ENCODE assay signal across 10 cellular contexts in genomic region chrY:11334151-11334550, GRCh38.
A peak's percentile ranks its signal among the peaks of the same experiment; 100 is the strongest.
DNase-seq lines count a peak whose midpoint lies in the region; ATAC-seq lines count a peak whose summit lies in the region.
"Had no signal": no experiment of that assay in that cellular context is flagged by ENCODE, and none has a peak within 500 bp of the region (broad histone marks: within the 10 kb centered on the region; RNA-seq: fewer than 3 reads in every experiment).

No MANE protein-coding gene starts in this region.

- H3K9me3 Mint-ChIP-seq in stimulated activated naive CD8-positive, alpha-beta T cell treated with anti-CD3 and anti-CD28 coated beads, Interleukin-15, amount 100 ng/mL, for 72 hours: no peaks in the 10 kb centered on the region

- DNase-seq in stimulated activated naive CD8-positive, alpha-beta T cell treated with anti-CD3 and anti-CD28 coated beads, Interleukin-15, Interleukin-2, amounts not matched to agents 100 U/mL and 50 U/mL, for 24 hours: peak; percentile 3
- DNase-seq in stimulated activated naive CD8-positive, alpha-beta T cell treated with anti-CD3 and anti-CD28 coated beads, Interleukin-15, amount 100 ng/mL, for 72 hours: no peak
- DNase-seq in brain pericyte (ENCODE audit: low read depth, low spot score): peak; percentile 0
- peak; percentile 17 for DNase-seq in left kidney (ENCODE audit: low read depth, low spot score)
- no peak for DNase-seq in NCI-H1694 treated with DMSO at 0.1 percent for 48 hours (lab: John Stamatoyannopoulos, UW)
- no peak for DNase-seq in NCI-H2227 treated with DMSO at 0.1 percent for 48 hours (lab: John Stamatoyannopoulos, UW)
- no peak for DNase-seq in NCI-H2107 (lab: John Stamatoyannopoulos, UW)
- DNase-seq: activated naive CD8-positive, alpha-beta T cell treated with anti-CD3 and anti-CD28 coated beads for 36 hours; NCI-H1436 treated with DMSO at 0.1 percent for 48 hours had no signal

- ATAC-seq in stimulated activated naive CD8-positive, alpha-beta T cell treated with anti-CD3 and anti-CD28 coated beads, Interleukin-15, Interleukin-2, amounts not matched to agents 100 U/mL and 50 U/mL, for 24 hours: no peak
- no peak for ATAC-seq in stimulated activated naive CD8-positive, alpha-beta T cell treated with anti-CD3 and anti-CD28 coated beads, Interleukin-15, amount 100 ng/mL, for 72 hours
- no peak for ATAC-seq in GM21367 (IDR thresholded peaks at IDR 0.05; ENCODE audit: unreplicated experiment)

- no peak overlapping the region for H3K4me3 Mint-ChIP-seq in stimulated activated naive CD8-positive, alpha-beta T cell treated with anti-CD3 and anti-CD28 coated beads, Interleukin-15, amount 100 ng/mL, for 72 hours
- H3K4me3 Mint-ChIP-seq: activated naive CD8-positive, alpha-beta T cell treated with anti-CD3 and anti-CD28 coated beads for 36 hours had no signal

- no peaks in the 10 kb centered on the region for H3K27me3 Mint-ChIP-seq in stimulated activated naive CD8-positive, alpha-beta T cell treated with anti-CD3 and anti-CD28 coated beads, Interleukin-15, amount 100 ng/mL, for 72 hours
- H3K27me3 Mint-ChIP-seq: activated naive CD8-positive, alpha-beta T cell treated with anti-CD3 and anti-CD28 coated beads for 36 hours had no signal

- H3K27ac Mint-ChIP-seq in stimulated activated naive CD8-positive, alpha-beta T cell treated with anti-CD3 and anti-CD28 coated beads, Interleukin-15, amount 100 ng/mL, for 72 hours: no peak overlapping the region
- H3K27ac Mint-ChIP-seq: activated naive CD8-positive, alpha-beta T cell treated with anti-CD3 and anti-CD28 coated beads for 36 hours had no signal

- H3K4me1 Mint-ChIP-seq in stimulated activated naive CD8-positive, alpha-beta T cell treated with anti-CD3 and anti-CD28 coated beads, Interleukin-15, amount 100 ng/mL, for 72 hours: no peaks in the 10 kb centered on the region
- H3K4me1 Mint-ChIP-seq: activated naive CD8-positive, alpha-beta T cell treated with anti-CD3 and anti-CD28 coated beads for 36 hours had no signal

Comparison
In these comparisons a context has a peak if more than half of its experiments do, and no peak if none do; other contexts are left out.
1. DNase-seq: peak in stimulated activated naive CD8-positive, alpha-beta T cell treated with anti-CD3 and anti-CD28 coated beads, Interleukin-15, Interleukin-2, amounts not matched to agents 100 U/mL and 50 U/mL, for 24 hours (single experiment), brain pericyte (single experiment) and left kidney (single experiment); none in stimulated activated naive CD8-positive, alpha-beta T cell treated with anti-CD3 and anti-CD28 coated beads, Interleukin-15, amount 100 ng/mL, for 72 hours (0 of 2), NCI-H1694 treated with DMSO at 0.1 percent for 48 hours (single experiment), NCI-H2227 treated with DMSO at 0.1 percent for 48 hours (single experiment) and NCI-H2107 (single experiment).